ENCODE assay signal across 8 cellular contexts in the genomic region with DNA sequence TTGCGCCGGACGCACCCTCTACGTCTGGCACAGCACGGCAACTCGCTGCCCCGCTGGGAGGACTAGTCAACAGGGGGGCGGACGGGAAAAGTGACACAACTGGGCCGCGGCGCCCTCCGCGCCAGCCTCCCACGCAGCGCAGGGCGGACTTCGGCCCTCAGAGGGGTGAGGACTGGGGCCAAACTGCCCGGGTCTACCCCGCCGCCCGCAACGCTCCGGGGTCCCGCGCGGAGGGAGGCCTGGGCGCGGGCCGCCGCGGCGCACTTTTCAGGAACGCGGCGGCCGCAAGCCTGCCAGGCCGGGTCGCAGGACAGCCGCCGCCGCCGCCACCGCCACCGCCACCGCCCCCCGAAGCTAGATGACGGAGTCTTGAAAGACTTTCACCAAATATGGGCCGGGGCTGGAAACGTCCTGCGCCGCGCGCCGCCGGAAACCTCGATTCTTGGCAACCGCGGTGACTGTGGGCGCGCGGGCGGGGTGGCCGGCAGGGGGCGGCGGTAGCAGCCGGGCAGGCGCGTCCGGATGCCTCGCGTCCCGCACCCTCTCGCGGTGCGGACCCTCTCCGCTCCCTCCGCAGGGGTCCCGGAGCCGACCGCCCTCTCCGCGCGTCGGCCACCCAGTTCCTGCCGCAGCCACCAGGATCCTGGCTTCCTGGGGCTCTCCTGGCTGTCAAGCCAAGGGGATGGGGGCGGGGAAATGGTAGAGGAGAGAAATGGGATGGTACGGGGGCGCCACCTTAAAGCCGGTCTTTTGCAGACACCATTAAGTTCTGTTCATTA. TPM values are rescaled to one million over a fixed set of nuclear protein-coding genes. Genes with fewer than 3 reads are reported as not detected.
A peak's percentile ranks its signal among the peaks of the same experiment; 100 is the strongest.
DNase-seq lines count a peak whose midpoint lies in the region; ATAC-seq and TF ChIP-seq lines count a peak whose summit lies in the region.

No MANE protein-coding gene starts in this region.

- no peaks in the 10 kb centered on the region for H3K27me3 ChIP-seq in Panc1 (ENCODE audit: control insufficient read depth, insufficient read depth, low read length)
- no peaks in the 10 kb centered on the region for H3K27me3 ChIP-seq in brain microvascular endothelial cell (replicated peaks)
- peaks cover 44% of the 10 kb centered on the region for H3K27me3 ChIP-seq in iPS-20b (ENCODE audit: insufficient read depth, low read length)

- peak overlapping the region; percentile 82; the same call in 1 of the 2 replicates for H3K9ac ChIP-seq in iPS-20b (ENCODE audit: low read depth, low read length)

- peak; percentile 99 for TF ChIP-seq CTCF in Panc1 (IDR thresholded peaks at IDR 0.05)
- peak; percentile 47 for TF ChIP-seq CTCF in brain microvascular endothelial cell (IDR thresholded peaks at IDR 0.05; ENCODE audit: low read depth, low read length, missing control alignments)

- H3K9me3 ChIP-seq in Panc1 (ENCODE audit: control insufficient read depth, insufficient read depth, low read depth, low read length) (no peaks in the 10 kb centered on the region), iPS-20b (ENCODE audit: insufficient read depth, low read depth, low read length) (no peaks in the 10 kb centered on the region)

- ATAC-seq in GM19372 (IDR thresholded peaks at IDR 0.05; ENCODE audit: low read depth, unreplicated experiment): peak; percentile 69
- peak; percentile 81 for ATAC-seq in HG03432 (IDR thresholded peaks at IDR 0.05; ENCODE audit: unreplicated experiment)
- peak; percentile 59 for ATAC-seq in Panc1

- DNase-seq in DMS79 treated with DMSO at 0.1 percent for 48 hours (lab: John Stamatoyannopoulos, UW) (peak; percentile 27), Panc1 (ENCODE audit: low read depth, low spot score) (peak; percentile 63), brain microvascular endothelial cell (peak; percentile 87), globus pallidus (ENCODE audit: low spot score) (no peak)

- in situ Hi-C loops in Panc1 (cut with HindIII; ENCODE audit: low pct_unique_long_range_greater_than_20kb, low sequenced_read_pairs): no loop called here
- in situ Hi-C loops in brain microvascular endothelial cell (cut with HindIII; ENCODE audit: low pct_ligation_motif_present, low sequenced_read_pairs): no loop called here

- H3K36me3 ChIP-seq in Panc1 (ENCODE audit: control insufficient read depth, insufficient read depth, low read length): 0 out of 2 replicates have a peak, but pooled peaks cover 4% of the 10 kb centered on the region
- H3K36me3 ChIP-seq in brain microvascular endothelial cell (replicated peaks): peaks cover 16% of the 10 kb centered on the region
- H3K36me3 ChIP-seq in iPS-20b (ENCODE audit: insufficient read depth, low read depth, low read length): peaks cover 6% of the 10 kb centered on the region

- POLR2A ChIA-PET in Panc1 (lab: Charles Lee): interaction anchor here (0.6 to 1.1 kb wide), 12 partner anchors 13 to 300 kb away, joined by 3 to 5 read pairs (median 3); a partner anchor contains a TSS

- intact Hi-C loops in Panc1 (cut with micrococcal nuclease; ENCODE audit: unreplicated experiment): loop anchor here (5.0 kb wide), 1 partner anchor 80 kb away; no protein-coding TSS in a partner anchor

- no TSS peak for BruUV-seq in Panc1 (replicated peaks; lab: Mats Ljungman, UMichigan)

- H3K4me1 ChIP-seq in Panc1 (ENCODE audit: control insufficient read depth, insufficient read depth, low read length) (peaks cover 51% of the 10 kb centered on the region), iPS-20b (ENCODE audit: insufficient read depth, low read length) (peaks cover 20% of the 10 kb centered on the region)

- peak overlapping the region; percentile 99 for H3K27ac ChIP-seq in Panc1 (ENCODE audit: low read length)
- peak overlapping the region; percentile 99 for H3K27ac ChIP-seq in brain microvascular endothelial cell
- no peak overlapping the region for H3K27ac ChIP-seq in iPS-20b (ENCODE audit: low read length)
- peak overlapping the region; percentile 70 to 98 (median 91) for H3K27ac ChIP-seq in skin epidermis

- H3K4me3 ChIP-seq in Panc1 (ENCODE audit: low read depth in 2 of 2, low read length in 2 of 2): peak overlapping the region; percentile 55 to 94
- peak overlapping the region; percentile 84 for H3K4me3 ChIP-seq in brain microvascular endothelial cell (ENCODE audit: low read depth, low read length)
- peak overlapping the region; percentile 85 for H3K4me3 ChIP-seq in iPS-20b (ENCODE audit: low read length)
- peak overlapping the region; percentile 42 to 64 (median 51) for H3K4me3 ChIP-seq in skin epidermis

- CTCF ChIA-PET in Panc1 (lab: Charles Lee): no interaction called here

RNA-seq across cellular contexts. Expression of a gene that starts 3.7 kb away (rescaled TPM):
- total RNA-seq in Panc1 (2021; ENCODE audit: unreplicated experiment): 355 TPM
- polyA plus RNA-seq in Panc1 (2012; ENCODE audit: insufficient read length): 366 TPM
